Comparison of ENCODE assay signal across 19 cellular contexts in genomic region chr1:224133741-224134299, GRCh38.
"Had no signal": no experiment of that assay in that cellular context is flagged by ENCODE, and none has a peak within 500 bp of the region (broad histone marks: within the 10 kb centered on the region; RNA-seq: fewer than 3 reads in every experiment).

No MANE protein-coding gene starts in this region.

- ATAC-seq: natural killer cell had no signal

- FAIRE-seq: endometrium, urothelium cell line had no signal

- H3K4me1 Mint-ChIP-seq: natural killer cell, neural crest cell had no signal

- DNase-seq: effector CD8-positive, alpha-beta T cell; esophagus squamous epithelium; foreskin fibroblast; kidney glomerular epithelial cell; natural killer cell; ovary; sigmoid colon; stimulated activated CD4-positive, alpha-beta T cell treated with anti-CD3 and anti-CD28 coated beads, Interleukin-12 subunit alpha, Interleukin-12 subunit beta, amount 100 ng/mL, for 4 hours; stimulated activated naive CD4-positive, alpha-beta T cell; stomach; substantia nigra had no signal

- H3K36me3 ChIP-seq: ovary had no signal

- H3K27ac Mint-ChIP-seq: natural killer cell, type B pancreatic cell had no signal

- H3K4me3 ChIP-seq: coronary artery, esophagus squamous epithelium, ovary, right atrium auricular region, sigmoid colon, skin epidermis, stomach, thoracic aorta had no signal

- H3K9me3 Mint-ChIP-seq: natural killer cell had no signal

- H3K4me1 ChIP-seq: esophagus squamous epithelium, right atrium auricular region, sigmoid colon, stomach had no signal

- H3K27me3 ChIP-seq: esophagus squamous epithelium, ovary, right atrium auricular region, sigmoid colon, stomach had no signal

- H3K27me3 Mint-ChIP-seq: type B pancreatic cell had no signal

- H3K4me3 Mint-ChIP-seq: natural killer cell, neural crest cell, type B pancreatic cell had no signal

- H3K9me3 ChIP-seq: ovary, right atrium auricular region, sigmoid colon, stomach, thoracic aorta had no signal

- H3K27ac ChIP-seq: coronary artery, esophagus squamous epithelium, ovary, right atrium auricular region, sigmoid colon, skin epidermis, stomach, thoracic aorta had no signal
